Comparison of ENCODE assay signal across 9 cellular contexts in genomic region chr1:218473527-218473926, GRCh38.
DNase-seq lines count a peak whose midpoint lies in the region; ATAC-seq and TF ChIP-seq lines count a peak whose summit lies in the region.
"Had no signal": no experiment of that assay in that cellular context is flagged by ENCODE, and none has a peak within 500 bp of the region (broad histone marks: within the 10 kb centered on the region; RNA-seq: fewer than 3 reads in every experiment).

No MANE protein-coding gene starts in this region.

- no peaks in the 10 kb centered on the region for H3K9me3 Mint-ChIP-seq in activated CD8-positive, alpha-beta T cell treated with anti-CD3 and anti-CD28 coated beads for 36 hours

- H3K36me3 Mint-ChIP-seq in activated CD8-positive, alpha-beta T cell treated with anti-CD3 and anti-CD28 coated beads for 36 hours (ENCODE audit: low read depth): no peaks in the 10 kb centered on the region

- in situ Hi-C loops in gastrocnemius medialis (cut with MboI; ENCODE audit: low sequenced_read_pairs in 4 of 4): loop anchor here in 1 of 4 donors (25.0 kb wide), 1 partner anchor 111 kb away; no protein-coding TSS in a partner anchor

- intact Hi-C loops in activated CD8-positive, alpha-beta T cell treated with anti-CD3 and anti-CD28 coated beads for 36 hours (cut with micrococcal nuclease): no loop called here
- intact Hi-C loops in gastrocnemius medialis (cut with DNase I; ENCODE audit: low total_unique reads): no loop called here

- peak overlapping the region; percentile 37 for H3K27ac Mint-ChIP-seq in activated CD8-positive, alpha-beta T cell treated with anti-CD3 and anti-CD28 coated beads for 36 hours

- H3K9me3 ChIP-seq in gastrocnemius medialis: no peaks in the 10 kb centered on the region
- H3K9me3 ChIP-seq: suprapubic skin had no signal

- no peak for TF ChIP-seq POLR2A in gastrocnemius medialis (IDR thresholded peaks at IDR 0.05)

- TF ChIP-seq CTCF in activated CD8-positive, alpha-beta T cell treated with anti-CD3 and anti-CD28 coated beads for 36 hours (IDR thresholded peaks at IDR 0.05): no peak
- no peak for TF ChIP-seq CTCF in gastrocnemius medialis (IDR thresholded peaks at IDR 0.05 in 4 of 5, conservative IDR thresholded peaks at IDR 0.05 in 1 of 5)

- H3K4me1 Mint-ChIP-seq in activated CD8-positive, alpha-beta T cell treated with anti-CD3 and anti-CD28 coated beads for 36 hours (ENCODE audit: low read depth): peaks cover 20% of the 10 kb centered on the region

- H3K4me3 Mint-ChIP-seq in activated CD8-positive, alpha-beta T cell treated with anti-CD3 and anti-CD28 coated beads for 36 hours: no peak overlapping the region

- CTCF ChIA-PET in activated CD8-positive, alpha-beta T cell treated with anti-CD3 and anti-CD28 coated beads for 36 hours (lab: Charles Lee): no interaction called here

- no peak overlapping the region for H3K4me3 ChIP-seq in gastrocnemius medialis
- H3K4me3 ChIP-seq: suprapubic skin had no signal

- ATAC-seq in GM18909 (IDR thresholded peaks at IDR 0.05; ENCODE audit: poor library complexity, unreplicated experiment) (peak; percentile 72), HG03108 (IDR thresholded peaks at IDR 0.05; ENCODE audit: unreplicated experiment) (peak; percentile 51), gastrocnemius medialis (peak in 1 of 2 donors; percentile 29)
- ATAC-seq in activated CD8-positive, alpha-beta T cell treated with anti-CD3 and anti-CD28 coated beads for 36 hours: peak; percentile 83

- peaks cover 3% of the 10 kb centered on the region for H3K27me3 Mint-ChIP-seq in activated CD8-positive, alpha-beta T cell treated with anti-CD3 and anti-CD28 coated beads for 36 hours

- POLR2A ChIA-PET in activated CD8-positive, alpha-beta T cell treated with anti-CD3 and anti-CD28 coated beads for 36 hours (lab: Charles Lee): no interaction called here

- H3K27ac ChIP-seq in gastrocnemius medialis: peak overlapping the region; percentile 35 to 92 (median 87)
- H3K27ac ChIP-seq: suprapubic skin had no signal

- peaks cover 32 to 39% of the 10 kb centered on the region in 2 donors for H3K4me1 ChIP-seq in gastrocnemius medialis
- H3K4me1 ChIP-seq: suprapubic skin had no signal

- H3K27me3 ChIP-seq in gastrocnemius medialis: no peaks in the 10 kb centered on the region
- H3K27me3 ChIP-seq: suprapubic skin had no signal

- peak; percentile 29 for DNase-seq in activated CD8-positive, alpha-beta T cell treated with anti-CD3 and anti-CD28 coated beads for 36 hours
- DNase-seq in gastrocnemius medialis (no peak), AG08396 (ENCODE audit: low spot score) (no peak), NCI-H82 treated with DMSO at 0.1 percent for 48 hours (lab: John Stamatoyannopoulos, UW; ENCODE audit: unreplicated experiment) (no peak)
- no peak for DNase-seq in stimulated activated naive CD4-positive, alpha-beta T cell (lab: John Stamatoyannopoulos, UW)
- DNase-seq: hippocampal formation had no signal

- H3K36me3 ChIP-seq in gastrocnemius medialis: no peaks in the 10 kb centered on the region
- H3K36me3 ChIP-seq: suprapubic skin had no signal
